Comparison of ENCODE assay signal across 8 cellular contexts in genomic region chr18:21194871-21195771, GRCh38. TPM values are rescaled to one million over a fixed set of nuclear protein-coding genes. Genes with fewer than 3 reads are reported as not detected.
DNase-seq lines count a peak whose midpoint lies in the region; ATAC-seq and TF ChIP-seq lines count a peak whose summit lies in the region.

No MANE protein-coding gene starts in this region.

- H3K9me3 ChIP-seq in CD4-positive, CD25-positive, alpha-beta regulatory T cell (ENCODE audit: control insufficient read depth in 2 of 2, low read length in 2 of 2), result no peaks in the 10 kb centered on the region
- H3K9me3 ChIP-seq in GM23248 (ENCODE audit: low read depth) (no peaks in the 10 kb centered on the region), right lobe of liver (no peaks in the 10 kb centered on the region)

- H2AFZ ChIP-seq in GM23248, result peak overlapping the region; percentile 70

- H3K27ac Mint-ChIP-seq in CD4-positive, CD25-positive, alpha-beta regulatory T cell, result no peak overlapping the region

- H3F3A ChIP-seq in GM23248 (ENCODE audit: insufficient read depth), result no peaks in the 10 kb centered on the region

- H3K9me2 ChIP-seq in GM23248 (ENCODE audit: insufficient read depth), result no peaks in the 10 kb centered on the region

- peak in 2 of 3 donors; percentile 32 to 42 for DNase-seq in CD4-positive, CD25-positive, alpha-beta regulatory T cell
- DNase-seq in GM23248, result peak; percentile 64
- DNase-seq in NCI-H345 (lab: John Stamatoyannopoulos, UW), result peak; percentile 37
- no peak for DNase-seq in brain microvascular endothelial cell
- no peak for DNase-seq in right lobe of liver
- DNase-seq in activated CD4-positive, alpha-beta T cell treated with anti-CD3 and anti-CD28 coated beads, Interleukin-2, amount 50 U/mL, for 1 hour, result no peak
- no peak for DNase-seq in activated CD8-positive, alpha-beta memory T cell treated with anti-CD3 and anti-CD28 coated beads, Interleukin-2, amount 50 U/mL, for 48 hours

- no peak for ATAC-seq in CD4-positive, CD25-positive, alpha-beta regulatory T cell (ENCODE audit: low read depth in 2 of 2)
- ATAC-seq in right lobe of liver, result peak; percentile 64 to 81 (median 74)
- no peak for ATAC-seq in HG03108 (IDR thresholded peaks at IDR 0.05; ENCODE audit: unreplicated experiment)

- H3K27me3 Mint-ChIP-seq in CD4-positive, CD25-positive, alpha-beta regulatory T cell, result peaks cover 17% of the 10 kb centered on the region

- H3K9ac ChIP-seq in GM23248, result peak overlapping the region; percentile 26; the same call in 1 of the 2 replicates

- no peaks in the 10 kb centered on the region for H3K79me2 ChIP-seq in GM23248 (ENCODE audit: insufficient read depth)

- peak overlapping the region; percentile 70 for H3K4me2 ChIP-seq in GM23248 (ENCODE audit: unreplicated experiment)

- no peaks in the 10 kb centered on the region for H3K36me3 ChIP-seq in CD4-positive, CD25-positive, alpha-beta regulatory T cell (ENCODE audit: control insufficient read depth, insufficient read depth, low read length)
- H3K36me3 ChIP-seq in GM23248 (ENCODE audit: low read depth) (no peaks in the 10 kb centered on the region), brain microvascular endothelial cell (replicated peaks) (no peaks in the 10 kb centered on the region), right lobe of liver (no peaks in the 10 kb centered on the region)

- H3K27me3 ChIP-seq in CD4-positive, CD25-positive, alpha-beta regulatory T cell (ENCODE audit: control insufficient read depth, insufficient read depth, low read length), result peaks cover 2% of the 10 kb centered on the region
- 0 out of 2 replicates have a peak, but pooled peaks cover 5% of the 10 kb centered on the region for H3K27me3 ChIP-seq in GM23248 (replicated peaks; ENCODE audit: insufficient read depth)
- H3K27me3 ChIP-seq in brain microvascular endothelial cell (replicated peaks), result no peaks in the 10 kb centered on the region
- no peaks in the 10 kb centered on the region for H3K27me3 ChIP-seq in right lobe of liver

- no peaks in the 10 kb centered on the region for H3K9me3 Mint-ChIP-seq in CD4-positive, CD25-positive, alpha-beta regulatory T cell

- intact Hi-C loops in right lobe of liver (cut with DNase I), result no loop called here

- H3K4me1 Mint-ChIP-seq in CD4-positive, CD25-positive, alpha-beta regulatory T cell, result no peaks in the 10 kb centered on the region

- H3K4me1 ChIP-seq in CD4-positive, CD25-positive, alpha-beta regulatory T cell (ENCODE audit: control insufficient read depth, insufficient read depth, low read length, poor library complexity, severe bottlenecking), result no peaks in the 10 kb centered on the region
- H3K4me1 ChIP-seq in GM23248 (ENCODE audit: insufficient read depth) (no peaks in the 10 kb centered on the region), right lobe of liver (no peaks in the 10 kb centered on the region)

- TF ChIP-seq CTCF in brain microvascular endothelial cell (IDR thresholded peaks at IDR 0.05; ENCODE audit: low read depth, low read length, missing control alignments) (peak; percentile 32), right lobe of liver (IDR thresholded peaks at IDR 0.05) (peak; percentile 60 to 80 (median 68))

- no peak overlapping the region for H3K27ac ChIP-seq in CD4-positive, CD25-positive, alpha-beta regulatory T cell (ENCODE audit: insufficient read depth, low read length, poor library complexity, severe bottlenecking)
- H3K27ac ChIP-seq in GM23248 (no peak overlapping the region), brain microvascular endothelial cell (no peak overlapping the region), right lobe of liver (no peak overlapping the region)

- 2 to 3% methylated on average over 4 of the region's 4 CpGs for WGBS in GM23248 (ENCODE audit: low coverage in 1 of 2, low lambda C conversion rate in 2 of 2, missing lambda C conversion rate in 2 of 2), 2 experiments
- WGBS in right lobe of liver (ENCODE audit: insufficient coverage, low coverage, low lambda C conversion rate, missing lambda C conversion rate), result 5% methylated on average over 4 of the region's 4 CpGs

- H3K36me3 Mint-ChIP-seq in CD4-positive, CD25-positive, alpha-beta regulatory T cell, result no peaks in the 10 kb centered on the region

- in situ Hi-C loops in GM23248 (cut with MboI) (no loop called here), brain microvascular endothelial cell (cut with HindIII; ENCODE audit: low pct_ligation_motif_present, low sequenced_read_pairs) (no loop called here)

- no peak for TF ChIP-seq POLR2A in right lobe of liver (IDR thresholded peaks at IDR 0.05)

- no peaks in the 10 kb centered on the region for H4K20me1 ChIP-seq in GM23248 (ENCODE audit: insufficient read depth)

- H3K4me3 ChIP-seq in CD4-positive, CD25-positive, alpha-beta regulatory T cell (ENCODE audit: low read depth, low read length), result no peak overlapping the region
- H3K4me3 ChIP-seq in GM23248 (peak overlapping the region; percentile 44), brain microvascular endothelial cell (ENCODE audit: low read depth, low read length) (no peak overlapping the region), right lobe of liver (no peak overlapping the region)

- H3K4me3 Mint-ChIP-seq in CD4-positive, CD25-positive, alpha-beta regulatory T cell, result no peak overlapping the region

RNA-seq across cellular contexts. Expression of gene GREB1L, which starts 46.9 kb away (rescaled TPM):
- total RNA-seq in CD4-positive, CD25-positive, alpha-beta regulatory T cell, result not detected
- polyA plus RNA-seq in CD4-positive, CD25-positive, alpha-beta regulatory T cell, result under 1 TPM in 2 of 4 donors, not detected in 2; 0.05 to 0.10 TPM
- total RNA-seq in GM23248 (2014; rRNA removed; shearing (Covaris generic)), result 3.0 and 3.3 TPM in 2 replicates
- 1.2 and 1.9 TPM in 2 replicates for polyA plus RNA-seq in GM23248 (2016; fragmentation: Nextera tagmentation; extraction: Ambion mirVana)
- total RNA-seq in right lobe of liver, result 1 to 10 TPM; 3.1 to 7.9 (median 5.7) TPM

Comparison
In these comparisons a context has a peak if more than half of its experiments do, and no peak if none do; other contexts are left out.
1. ATAC-seq: peak in right lobe of liver (4 of 4); none in CD4-positive, CD25-positive, alpha-beta regulatory T cell (0 of 2) and HG03108 (single experiment).
2. DNase-seq: peak in CD4-positive, CD25-positive, alpha-beta regulatory T cell (2 of 3), GM23248 (single experiment) and NCI-H345 (single experiment); none in brain microvascular endothelial cell (single experiment), right lobe of liver (0 of 3), activated CD4-positive, alpha-beta T cell treated with anti-CD3 and anti-CD28 coated beads, Interleukin-2, amount 50 U/mL, for 1 hour (single experiment) and activated CD8-positive, alpha-beta memory T cell treated with anti-CD3 and anti-CD28 coated beads, Interleukin-2, amount 50 U/mL, for 48 hours (single experiment).